Comparison of ENCODE assay signal across 17 cellular contexts in genomic region chr11:123018702-123019101, GRCh38. TPM values are rescaled to one million over a fixed set of nuclear protein-coding genes. Genes with fewer than 3 reads are reported as not detected.
DNase-seq lines count a peak whose midpoint lies in the region; ATAC-seq and TF ChIP-seq lines count a peak whose summit lies in the region.
"Had no signal": no experiment of that assay in that cellular context is flagged by ENCODE, and none has a peak within 500 bp of the region (broad histone marks: within the 10 kb centered on the region; RNA-seq: fewer than 3 reads in every experiment).

No MANE protein-coding gene starts in this region.

- H3K36me3 ChIP-seq in right atrium auricular region, result no peaks in the 10 kb centered on the region
- no peaks in the 10 kb centered on the region for H3K36me3 ChIP-seq in BLaER1

- no peak overlapping the region for H3K27ac ChIP-seq in right atrium auricular region
- no peak overlapping the region for H3K27ac ChIP-seq in BLaER1
- H3K27ac ChIP-seq: GM23248 had no signal

- no peak for TF ChIP-seq CTCF in right atrium auricular region (IDR thresholded peaks at IDR 0.05)

- H3K4me2 ChIP-seq in BLaER1, result peak overlapping the region; percentile 30

- H3K9me3 ChIP-seq in right atrium auricular region (no peaks in the 10 kb centered on the region), BLaER1 (no peaks in the 10 kb centered on the region)

- H3K27me3 ChIP-seq in right atrium auricular region (no peaks in the 10 kb centered on the region), BLaER1 (no peaks in the 10 kb centered on the region)

- H4K20me1 ChIP-seq in BLaER1, result no peaks in the 10 kb centered on the region

- intact Hi-C loops in Right ventricle myocardium inferior (cut with DNase I) (no loop called here), left ventricle myocardium superior (cut with micrococcal nuclease) (loop anchor here (10.0 kb wide), 1 partner anchor 104 kb away; no protein-coding TSS in a partner anchor)

- H3K4me3 ChIP-seq in right atrium auricular region (no peak overlapping the region), BLaER1 (no peak overlapping the region)
- H3K4me3 ChIP-seq: GM23248 had no signal

- H3K4me1 ChIP-seq in right atrium auricular region (no peaks in the 10 kb centered on the region), BLaER1 (peaks cover 35% of the 10 kb centered on the region)

- ATAC-seq in Right ventricle myocardium inferior (peak; percentile 83), left ventricle myocardium superior (peak; percentile 90), HG02973 (IDR thresholded peaks at IDR 0.05; ENCODE audit: unreplicated experiment) (no peak)
- ATAC-seq: HCT116 had no signal

- no peak for DNase-seq in Right ventricle myocardium inferior (ENCODE audit: missing footprints)
- no peak for DNase-seq in right atrium auricular region (ENCODE audit: low spot score)
- peak; percentile 28 for DNase-seq in dermis blood vessel endothelial cell
- peak; percentile 44 for DNase-seq in left ventricle myocardium superior
- no peak for DNase-seq in NCI-H187 (lab: John Stamatoyannopoulos, UW)
- DNase-seq in activated naive CD4-positive, alpha-beta T cell (lab: John Stamatoyannopoulos, UW), result no peak
- DNase-seq: CD4-positive, alpha-beta T cell; CD8-positive, alpha-beta memory T cell; DMS 273 treated with DMSO at 0.1 percent for 48 hours; DND-41; GM23248; H9 had no signal

- no peak overlapping the region for H3K9ac ChIP-seq in BLaER1
- H3K9ac ChIP-seq: GM23248 had no signal

RNA-seq across cellular contexts. Expression of gene BSX, which starts 37.1 kb away (rescaled TPM):
- total RNA-seq in Right ventricle myocardium inferior (not detected), right atrium auricular region (not detected), dermis blood vessel endothelial cell (not detected in 2 replicates), left ventricle myocardium superior (not detected)
- total RNA-seq: A172; A673; CD4-positive, alpha-beta T cell; CD8-positive, alpha-beta memory T cell; GM23248; H9 had no signal

RNA-seq across cellular contexts. Expression of gene HSPA8, which starts 43.2 kb away (rescaled TPM):
- total RNA-seq in Right ventricle myocardium inferior (1,349 TPM), right atrium auricular region (100 to 1,000 TPM; 672 to 817 TPM), dermis blood vessel endothelial cell (1,519 and 1,672 TPM in 2 replicates), left ventricle myocardium superior (1,352 TPM)

Comparison
In these comparisons a context has a peak if more than half of its experiments do, and no peak if none do; other contexts are left out.
1. DNase-seq: peak in dermis blood vessel endothelial cell (single experiment) and left ventricle myocardium superior (single experiment); none in Right ventricle myocardium inferior (single experiment), right atrium auricular region (single experiment), NCI-H187 (0 of 2) and activated naive CD4-positive, alpha-beta T cell (0 of 4).